Comparison of ENCODE assay signal across 26 cellular contexts in the genomic region with DNA sequence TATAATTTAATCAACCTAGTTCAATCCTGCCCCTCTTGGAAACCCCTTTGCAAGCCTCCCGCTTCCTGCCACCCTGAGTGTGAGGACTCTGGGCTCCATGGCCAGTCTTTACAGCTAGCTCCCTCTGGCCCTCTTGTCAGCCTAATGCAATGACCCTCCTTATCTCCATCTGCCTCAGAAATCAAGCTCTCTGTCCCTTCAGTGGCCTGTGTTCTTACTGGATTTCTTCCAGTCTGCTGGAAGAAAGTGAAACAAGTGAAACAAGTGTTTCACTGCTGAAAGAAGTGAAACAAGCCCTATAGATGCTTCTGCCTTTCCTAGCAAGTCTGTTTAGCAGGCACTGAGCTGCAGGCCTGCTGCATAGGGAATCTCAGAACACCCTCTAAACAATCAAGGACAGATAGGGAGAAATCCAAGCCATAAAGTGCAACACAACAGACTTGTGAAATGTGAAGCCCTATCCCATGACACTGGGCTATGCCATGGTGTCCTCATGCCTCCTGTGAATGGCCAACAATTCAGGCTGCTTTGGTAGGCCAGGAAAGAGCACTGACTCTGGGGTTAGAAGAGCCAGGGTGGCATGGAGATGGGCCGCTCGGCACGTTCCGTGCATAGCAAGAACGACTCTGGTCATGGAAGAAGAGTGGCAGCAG. TPM values are rescaled to one million over a fixed set of nuclear protein-coding genes. Genes with fewer than 3 reads are reported as not detected.
A peak's percentile ranks its signal among the peaks of the same experiment; 100 is the strongest.
DNase-seq lines count a peak whose midpoint lies in the region; ATAC-seq and TF ChIP-seq lines count a peak whose summit lies in the region.
"Had no signal": no experiment of that assay in that cellular context is flagged by ENCODE, and none has a peak within 500 bp of the region (broad histone marks: within the 10 kb centered on the region; RNA-seq: fewer than 3 reads in every experiment).

No MANE protein-coding gene starts in this region.

- CTCF ChIA-PET in PC-9 (lab: Charles Lee) = interaction anchor here (1.2 kb wide), 1 partner anchor 16 kb away, joined by 3 read pairs; no protein-coding TSS in a partner anchor

- DNase-seq in Right ventricle myocardium inferior (ENCODE audit: missing footprints) (no peak), right atrium auricular region (ENCODE audit: low spot score) (no peak), nephron progenitor cell (no peak), PC-9 (no peak)
- DNase-seq in activated CD4-positive, CD25-positive, alpha-beta regulatory T cell treated with anti-CD3 and anti-CD28 coated beads, Interleukin-2, amount 50 U/mL, for 72 hours = no peak
- DNase-seq: Caco-2; CD8-positive, alpha-beta T cell; IMR-90; KG1; MG63; NCI-H1105 treated with DMSO at 0.1 percent for 48 hours; NCI-H146; NCI-H1930; NCI-H2107; NCI-H446; NCI-H524 treated with DMSO at 0.1 percent for 48 hours; NCI-H774 had no signal

- H3K27me3 ChIP-seq in right atrium auricular region (no peaks in the 10 kb centered on the region), PC-9 (ENCODE audit: insufficient read depth, low read depth) (peaks cover 18% of the 10 kb centered on the region; the same call in 1 of the 2 replicates)
- H3K27me3 ChIP-seq: MG63 had no signal

- intact Hi-C loops in Right ventricle myocardium inferior (cut with DNase I) = no loop called here
- intact Hi-C loops in PC-9 (cut with micrococcal nuclease; ENCODE audit: unreplicated experiment) = no loop called here

- H2AFZ ChIP-seq in PC-9 = no peak overlapping the region
- H2AFZ ChIP-seq: GM23338 had no signal

- peaks cover 16% of the 10 kb centered on the region for H3K4me1 Mint-ChIP-seq in nephron progenitor cell
- H3K4me1 Mint-ChIP-seq: B cell had no signal

- H3K4me3 Mint-ChIP-seq in nephron progenitor cell = no peak overlapping the region
- H3K4me3 Mint-ChIP-seq: B cell; CD8-positive, alpha-beta T cell; GM23338 had no signal

- POLR2A ChIA-PET in PC-9 (lab: Charles Lee; ENCODE audit: unreplicated experiment) = no interaction called here

- H3K9me2 ChIP-seq in PC-9 (ENCODE audit: insufficient read depth) = no peaks in the 10 kb centered on the region

- no peaks in the 10 kb centered on the region for H3K79me2 ChIP-seq in PC-9 (ENCODE audit: low read depth)

- no peaks in the 10 kb centered on the region for H3F3A ChIP-seq in PC-9 (ENCODE audit: insufficient read depth, low read depth)

- peaks cover 9% of the 10 kb centered on the region for H3K27me3 Mint-ChIP-seq in nephron progenitor cell (ENCODE audit: low read depth, poor library complexity)

- H3K9me3 ChIP-seq in right atrium auricular region = no peaks in the 10 kb centered on the region
- H3K9me3 ChIP-seq in PC-9 (ENCODE audit: insufficient read depth, low read depth) = no peaks in the 10 kb centered on the region
- H3K9me3 ChIP-seq: Caco-2, HAP-1, MG63 had no signal

- H3K4me3 ChIP-seq in right atrium auricular region (no peak overlapping the region), PC-9 (no peak overlapping the region)
- H3K4me3 ChIP-seq: GM23338, HAP-1, MG63 had no signal

- H3K4me2 ChIP-seq in PC-9 = no peak overlapping the region
- H3K4me2 ChIP-seq: GM23338 had no signal

- TF ChIP-seq CTCF in right atrium auricular region (IDR thresholded peaks at IDR 0.05) (no peak), nephron progenitor cell (IDR thresholded peaks at IDR 0.05) (no peak), PC-9 (conservative IDR thresholded peaks at IDR 0.05) (no peak)

- H4K20me1 ChIP-seq in PC-9 (ENCODE audit: insufficient read depth) = no peaks in the 10 kb centered on the region

- BruUV-seq in PC-9 (replicated peaks; lab: Mats Ljungman, UMichigan) = no TSS peak

- H3K27ac ChIP-seq in right atrium auricular region (no peak overlapping the region), PC-9 (no peak overlapping the region)
- H3K27ac ChIP-seq: 22Rv1, C4-2B, RWPE1 had no signal

- peaks cover 0 to 12% of the 10 kb centered on the region in 2 donors for H3K4me1 ChIP-seq in right atrium auricular region
- no peaks in the 10 kb centered on the region for H3K4me1 ChIP-seq in PC-9 (replicated peaks; ENCODE audit: insufficient read depth)
- H3K4me1 ChIP-seq: HAP-1 had no signal

- H3K36me3 Mint-ChIP-seq in nephron progenitor cell (ENCODE audit: low read depth) = no peaks in the 10 kb centered on the region
- H3K36me3 Mint-ChIP-seq: CD8-positive, alpha-beta T cell had no signal

- H3K36me3 ChIP-seq in right atrium auricular region (no peaks in the 10 kb centered on the region), PC-9 (ENCODE audit: low read depth) (no peaks in the 10 kb centered on the region)
- H3K36me3 ChIP-seq: HAP-1, MG63 had no signal

- peak overlapping the region; percentile 69 for H3K27ac Mint-ChIP-seq in nephron progenitor cell
- H3K27ac Mint-ChIP-seq: B cell; CD8-positive, alpha-beta T cell; GM23338 had no signal

- ATAC-seq in Right ventricle myocardium inferior (peak; percentile 33), SK-N-SH treated with all-trans-retinoic acid at 6 μM for 48 hours (no peak), GM21367 (IDR thresholded peaks at IDR 0.05; ENCODE audit: unreplicated experiment) (no peak)
- ATAC-seq: CD8-positive, alpha-beta T cell; GM23338; Panc1 had no signal

- H3K9me3 Mint-ChIP-seq in nephron progenitor cell = no peaks in the 10 kb centered on the region
- H3K9me3 Mint-ChIP-seq: CD8-positive, alpha-beta T cell; GM23338 had no signal

TF ChIP-seq in SK-N-SH treated with all-trans-retinoic acid at 6 μM for 48 hours, 23 proteins besides CTCF, POLR2A, EP300 and RAD21:
- TF ChIP-seq, protein P1, sequence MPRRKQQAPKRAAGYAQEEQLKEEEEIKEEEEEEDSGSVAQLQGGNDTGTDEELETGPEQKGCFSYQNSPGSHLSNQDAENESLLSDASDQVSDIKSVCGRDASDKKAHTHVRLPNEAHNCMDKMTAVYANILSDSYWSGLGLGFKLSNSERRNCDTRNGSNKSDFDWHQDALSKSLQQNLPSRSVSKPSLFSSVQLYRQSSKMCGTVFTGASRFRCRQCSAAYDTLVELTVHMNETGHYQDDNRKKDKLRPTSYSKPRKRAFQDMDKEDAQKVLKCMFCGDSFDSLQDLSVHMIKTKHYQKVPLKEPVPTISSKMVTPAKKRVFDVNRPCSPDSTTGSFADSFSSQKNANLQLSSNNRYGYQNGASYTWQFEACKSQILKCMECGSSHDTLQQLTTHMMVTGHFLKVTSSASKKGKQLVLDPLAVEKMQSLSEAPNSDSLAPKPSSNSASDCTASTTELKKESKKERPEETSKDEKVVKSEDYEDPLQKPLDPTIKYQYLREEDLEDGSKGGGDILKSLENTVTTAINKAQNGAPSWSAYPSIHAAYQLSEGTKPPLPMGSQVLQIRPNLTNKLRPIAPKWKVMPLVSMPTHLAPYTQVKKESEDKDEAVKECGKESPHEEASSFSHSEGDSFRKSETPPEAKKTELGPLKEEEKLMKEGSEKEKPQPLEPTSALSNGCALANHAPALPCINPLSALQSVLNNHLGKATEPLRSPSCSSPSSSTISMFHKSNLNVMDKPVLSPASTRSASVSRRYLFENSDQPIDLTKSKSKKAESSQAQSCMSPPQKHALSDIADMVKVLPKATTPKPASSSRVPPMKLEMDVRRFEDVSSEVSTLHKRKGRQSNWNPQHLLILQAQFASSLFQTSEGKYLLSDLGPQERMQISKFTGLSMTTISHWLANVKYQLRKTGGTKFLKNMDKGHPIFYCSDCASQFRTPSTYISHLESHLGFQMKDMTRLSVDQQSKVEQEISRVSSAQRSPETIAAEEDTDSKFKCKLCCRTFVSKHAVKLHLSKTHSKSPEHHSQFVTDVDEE (CRISPR knock-in tag; IDR thresholded peaks at IDR 0.05) = 0 out of 2 replicates have a peak, but pooled peaks have one; percentile 13
- TF ChIP-seq ARNTL (CRISPR knock-in tag; IDR thresholded peaks at IDR 0.05; ENCODE audit: borderline replicate concordance, low read depth) = no peak
TF ChIP-seq in SK-N-SH treated with all-trans-retinoic acid at 6 μM for 48 hours: peak in this region for 1.

RNA-seq across cellular contexts. Expression of a gene that starts 55.9 kb away (rescaled TPM):
- total RNA-seq in Right ventricle myocardium inferior (0.65 TPM), right atrium auricular region (not detected), PC-9 (2021) (not detected in 2 replicates)
- total RNA-seq: B cell, Caco-2, GM23338, IMR-90 had no signal
